11 cellular contexts compared by ENCODE assay signal in genomic region chr6:33815854-33816253, GRCh38. TPM values are rescaled to one million over a fixed set of nuclear protein-coding genes. Genes with fewer than 3 reads are reported as not detected.
DNase-seq lines count a peak whose midpoint lies in the region; ATAC-seq lines count a peak whose summit lies in the region.
"Had no signal": no experiment of that assay in that cellular context is flagged by ENCODE, and none has a peak within 500 bp of the region (broad histone marks: within the 10 kb centered on the region; RNA-seq: fewer than 3 reads in every experiment).

No MANE protein-coding gene starts in this region.

- ATAC-seq in HG03095 (IDR thresholded peaks at IDR 0.05; ENCODE audit: unreplicated experiment) = no peak
- ATAC-seq in HG03175 (IDR thresholded peaks at IDR 0.05; ENCODE audit: unreplicated experiment) = no peak
- no peak for ATAC-seq in HG03280 (IDR thresholded peaks at IDR 0.05; ENCODE audit: unreplicated experiment)

- no peaks in the 10 kb centered on the region for H3K36me3 ChIP-seq in H7 (replicated peaks; ENCODE audit: control insufficient read depth, insufficient read depth, low read length)
- H3K36me3 ChIP-seq: pancreas, thoracic aorta had no signal

- no peak overlapping the region for H3K4me3 ChIP-seq in H7 (ENCODE audit: insufficient read depth, low read depth, low read length)
- H3K4me3 ChIP-seq: pancreas, thoracic aorta had no signal

- DNase-seq in DMS153 (lab: John Stamatoyannopoulos, UW) (peak; percentile 30), H7 (peak; percentile 89), RKO (ENCODE audit: low spot score) (peak; percentile 23), inferior parietal cortex (ENCODE audit: extremely low spot score) (peak; percentile 16), T-helper 1 cell (no peak)
- DNase-seq: pancreas, T-cell had no signal

- H3K27me3 ChIP-seq in H7 (ENCODE audit: control insufficient read depth, insufficient read depth, low read length) = no peaks in the 10 kb centered on the region

RNA-seq across cellular contexts. Expression of gene MLN, which starts 12.1 kb away (rescaled TPM):
- not detected in 2 replicates for total RNA-seq in H7 (2014; rRNA removed; shearing (Covaris generic))
- total RNA-seq: pancreas, T-cell, thoracic aorta had no signal

RNA-seq across cellular contexts. Expression of gene LEMD2, which starts 26.9 kb away (rescaled TPM):
- 74.6 and 79.6 TPM in 2 replicates for total RNA-seq in H7 (2014; rRNA removed; shearing (Covaris generic))

Comparison
In these comparisons a context has a peak if more than half of its experiments do, and no peak if none do; other contexts are left out.
1. DNase-seq: peak in DMS153 (single experiment), H7 (single experiment), RKO (single experiment) and inferior parietal cortex (single experiment); none in T-helper 1 cell (0 of 5).